7 cellular contexts compared by ENCODE assay signal in genomic region chr1:148900026-148900425, GRCh38. TPM values are rescaled to one million over a fixed set of nuclear protein-coding genes. Genes with fewer than 3 reads are reported as not detected.
A peak's percentile ranks its signal among the peaks of the same experiment; 100 is the strongest.
DNase-seq lines count a peak whose midpoint lies in the region; ATAC-seq and TF ChIP-seq lines count a peak whose summit lies in the region.
"Not testable (repeated sequence)": the region's sequence is repeated elsewhere in the genome, so short reads cannot be mapped to it uniquely, and the experiment has no call there.

No MANE protein-coding gene starts in this region.

- not testable (repeated sequence) for H3K4me2 ChIP-seq in mammary epithelial cell (ENCODE audit: insufficient read depth, low read depth, low read length)

- not testable (repeated sequence) for H3K4me3 ChIP-seq in mammary epithelial cell (replicated peaks in 1 of 3; ENCODE audit: insufficient read depth in 1 of 3, low read depth in 2 of 3, low read length in 3 of 3); naive thymus-derived CD4-positive, alpha-beta T cell (ENCODE audit: low read length); gastrocnemius medialis

- TSS peak; percentile 98 for BruUV-seq in mammary epithelial cell (replicated peaks; lab: Mats Ljungman, UMichigan)

- not testable (repeated sequence) for H3K36me3 Mint-ChIP-seq in T-cell; activated T-helper 17 cell treated with anti-CD3 and anti-CD28 coated beads, Interleukin-2, amount 50 U/mL, for 72 hours (ENCODE audit: low read depth); naive thymus-derived CD4-positive, alpha-beta T cell

- DNase-seq in T-cell; mammary epithelial cell; Right ventricle myocardium superior; left lobe of liver (ENCODE audit: low spot score); naive thymus-derived CD4-positive, alpha-beta T cell; gastrocnemius medialis: not testable (repeated sequence)

- not testable (repeated sequence) for H3K36me3 ChIP-seq in mammary epithelial cell (ENCODE audit: insufficient read depth, low read length); naive thymus-derived CD4-positive, alpha-beta T cell (ENCODE audit: control insufficient read depth in 2 of 3, insufficient read depth in 3 of 3, low read length in 3 of 3); gastrocnemius medialis

- H3K27ac ChIP-seq in mammary epithelial cell (ENCODE audit: insufficient read depth, low read depth, low read length); naive thymus-derived CD4-positive, alpha-beta T cell (ENCODE audit: low read depth, low read length); gastrocnemius medialis: not testable (repeated sequence)

- H3K9ac ChIP-seq in mammary epithelial cell (ENCODE audit: insufficient read depth, low read length) = not testable (repeated sequence)

- H3K27me3 ChIP-seq in mammary epithelial cell (ENCODE audit: insufficient read depth, low read length); naive thymus-derived CD4-positive, alpha-beta T cell (ENCODE audit: control insufficient read depth in 2 of 2, insufficient read depth in 2 of 2, low read length in 2 of 2); gastrocnemius medialis: not testable (repeated sequence)

- CTCF ChIA-PET in T-cell (lab: Charles Lee); mammary epithelial cell (lab: Charles Lee; ENCODE audit: low non-redundant PET); naive thymus-derived CD4-positive, alpha-beta T cell (lab: Charles Lee): not testable (repeated sequence)

- H3K79me2 ChIP-seq in mammary epithelial cell (ENCODE audit: insufficient read depth, low read length) = not testable (repeated sequence)

- in situ Hi-C loops in mammary epithelial cell (cut with MboI; ENCODE audit: low sequenced_read_pairs in 2 of 2); gastrocnemius medialis (cut with MboI; ENCODE audit: low sequenced_read_pairs in 4 of 4): not testable (repeated sequence)

- H3K9me3 Mint-ChIP-seq in T-cell; activated T-helper 17 cell treated with anti-CD3 and anti-CD28 coated beads, Interleukin-2, amount 50 U/mL, for 72 hours; naive thymus-derived CD4-positive, alpha-beta T cell: not testable (repeated sequence)

- H4K20me1 ChIP-seq in mammary epithelial cell (ENCODE audit: insufficient read depth, low read length) = not testable (repeated sequence)

- intact Hi-C loops in mammary epithelial cell (cut with micrococcal nuclease); Right ventricle myocardium superior (cut with DNase I); naive thymus-derived CD4-positive, alpha-beta T cell (cut with micrococcal nuclease); gastrocnemius medialis (cut with DNase I; ENCODE audit: low total_unique reads): not testable (repeated sequence)

- POLR2A ChIA-PET in T-cell (lab: Charles Lee); naive thymus-derived CD4-positive, alpha-beta T cell (lab: Charles Lee): not testable (repeated sequence)

- peak; percentile 56 to 87 (median 74) for ATAC-seq in T-cell (replicated peaks in 1 of 4)
- peak; percentile 43 for ATAC-seq in activated T-helper 17 cell treated with anti-CD3 and anti-CD28 coated beads, Interleukin-2, amount 50 U/mL, for 72 hours (replicated peaks)
- peak; percentile 81 for ATAC-seq in Right ventricle myocardium superior (ENCODE audit: poor library complexity)
- peak; percentile 43 for ATAC-seq in left lobe of liver
- ATAC-seq in naive thymus-derived CD4-positive, alpha-beta T cell = peak; percentile 75
- peak; percentile 70 for ATAC-seq in gastrocnemius medialis

- no CpG with 5 or more reads among the region's 5 CpGs for WGBS in mammary epithelial cell (ENCODE audit: low coverage, missing lambda C conversion rate)

- H2AFZ ChIP-seq in mammary epithelial cell (ENCODE audit: low read depth, low read length) = not testable (repeated sequence)

- not testable (repeated sequence) for H3K27ac Mint-ChIP-seq in T-cell; activated T-helper 17 cell treated with anti-CD3 and anti-CD28 coated beads, Interleukin-2, amount 50 U/mL, for 72 hours; naive thymus-derived CD4-positive, alpha-beta T cell

- not testable (repeated sequence) for H3K4me3 Mint-ChIP-seq in T-cell; activated T-helper 17 cell treated with anti-CD3 and anti-CD28 coated beads, Interleukin-2, amount 50 U/mL, for 72 hours; naive thymus-derived CD4-positive, alpha-beta T cell

- not testable (repeated sequence) for TF ChIP-seq POLR2A in gastrocnemius medialis (IDR thresholded peaks at IDR 0.05)

- not testable (repeated sequence) for H3K27me3 Mint-ChIP-seq in T-cell; activated T-helper 17 cell treated with anti-CD3 and anti-CD28 coated beads, Interleukin-2, amount 50 U/mL, for 72 hours; naive thymus-derived CD4-positive, alpha-beta T cell

- not testable (repeated sequence) for TF ChIP-seq CTCF in mammary epithelial cell (conservative IDR thresholded peaks at IDR 0.05 in 1 of 2, IDR thresholded peaks at IDR 0.05 in 1 of 2; ENCODE audit: extremely low read depth in 1 of 2, insufficient read depth in 1 of 2, low read depth in 1 of 2, low read length in 2 of 2); gastrocnemius medialis (IDR thresholded peaks at IDR 0.05 in 4 of 5, conservative IDR thresholded peaks at IDR 0.05 in 1 of 5)

- H3K4me1 Mint-ChIP-seq in T-cell; activated T-helper 17 cell treated with anti-CD3 and anti-CD28 coated beads, Interleukin-2, amount 50 U/mL, for 72 hours; naive thymus-derived CD4-positive, alpha-beta T cell: not testable (repeated sequence)

- dilution Hi-C loops in mammary epithelial cell (cut with HindIII; ENCODE audit: low sequenced_read_pairs) = not testable (repeated sequence)

- not testable (repeated sequence) for H3K9me3 ChIP-seq in mammary epithelial cell (replicated peaks; ENCODE audit: insufficient read depth, low read length); naive thymus-derived CD4-positive, alpha-beta T cell (ENCODE audit: control insufficient read depth in 2 of 3, low read length in 3 of 3); gastrocnemius medialis

- not testable (repeated sequence) for H3K4me1 ChIP-seq in mammary epithelial cell (ENCODE audit: insufficient read depth, low read length); naive thymus-derived CD4-positive, alpha-beta T cell (ENCODE audit: control insufficient read depth in 2 of 2, insufficient read depth in 2 of 2, low read length in 2 of 2); gastrocnemius medialis

RNA-seq across cellular contexts. Expression of gene PDE4DIP, which starts 55.8 kb away (rescaled TPM):
- total RNA-seq in T-cell (10 to 100 TPM; 37.0 to 98.1 (median 71.7) TPM), mammary epithelial cell (100 to 1,000 TPM in 1 of 2 donors, 10 to 100 TPM in 1; 80.9 to 119 TPM), Right ventricle myocardium superior (1,574 TPM), left lobe of liver (138 TPM), gastrocnemius medialis (1,000 to 10,000 TPM in 3 of 4 donors, 100 to 1,000 TPM in 1; 630 to 1,712 (median 1,308) TPM)
- 10 to 100 TPM; 47.2 to 66.0 TPM for total RNA-seq in activated T-helper 17 cell treated with anti-CD3 and anti-CD28 coated beads, Interleukin-2, amount 50 U/mL, for 72 hours
- 33.9 TPM for polyA plus RNA-seq in mammary epithelial cell
- 45.7 TPM for polyA minus RNA-seq in mammary epithelial cell
- total RNA-seq in naive thymus-derived CD4-positive, alpha-beta T cell = 10 to 100 TPM; 37.0 to 73.9 (median 44.6) TPM
- polyA plus RNA-seq in naive thymus-derived CD4-positive, alpha-beta T cell = 10 to 100 TPM; 14.5 to 29.0 TPM
